8 cellular contexts compared by ENCODE assay signal in genomic region chr10:119686465-119687191, GRCh38. TPM values are rescaled to one million over a fixed set of nuclear protein-coding genes. Genes with fewer than 3 reads are reported as not detected.
DNase-seq lines count a peak whose midpoint lies in the region; ATAC-seq and TF ChIP-seq lines count a peak whose summit lies in the region.

No MANE protein-coding gene starts in this region.

- CTCF ChIA-PET in activated CD4-positive, alpha-beta T cell treated with anti-CD3 and anti-CD28 coated beads, Interleukin-2, amount 10 ng/mL, durations not matched to agents 7 days and 5 days (lab: Charles Lee): interaction anchor here (0.7 to 3.3 kb wide), 16 partner anchors 12 to 291 kb away, joined by 3 to 14 read pairs (median 4); no protein-coding TSS in a partner anchor

- peak overlapping the region; percentile 40 for H3K4me3 Mint-ChIP-seq in activated CD4-positive, alpha-beta T cell treated with anti-CD3 and anti-CD28 coated beads, Interleukin-2, amount 10 ng/mL, durations not matched to agents 7 days and 5 days

- no peaks in the 10 kb centered on the region for H3K36me3 Mint-ChIP-seq in activated CD4-positive, alpha-beta T cell treated with anti-CD3 and anti-CD28 coated beads, Interleukin-2, amount 10 ng/mL, durations not matched to agents 7 days and 5 days (ENCODE audit: low read depth)

- H3K27me3 Mint-ChIP-seq in activated CD4-positive, alpha-beta T cell treated with anti-CD3 and anti-CD28 coated beads, Interleukin-2, amount 10 ng/mL, durations not matched to agents 7 days and 5 days: peaks cover 2% of the 10 kb centered on the region

- POLR2A ChIA-PET in activated CD4-positive, alpha-beta T cell treated with anti-CD3 and anti-CD28 coated beads, Interleukin-2, amount 10 ng/mL, durations not matched to agents 7 days and 5 days (lab: Charles Lee): no interaction called here

- peak overlapping the region; percentile 54 for H3K4me3 ChIP-seq in coronary artery

- H3K27ac ChIP-seq in coronary artery: peak overlapping the region; percentile 20 to 61

- peak overlapping the region; percentile 52 for H3K27ac Mint-ChIP-seq in activated CD4-positive, alpha-beta T cell treated with anti-CD3 and anti-CD28 coated beads, Interleukin-2, amount 10 ng/mL, durations not matched to agents 7 days and 5 days

- DNase-seq in NCI-H1436 (lab: John Stamatoyannopoulos, UW) (peak; percentile 83), NCI-H1436 treated with DMSO at 0.1 percent for 48 hours (lab: John Stamatoyannopoulos, UW) (no peak), NCI-H2196 (lab: John Stamatoyannopoulos, UW; ENCODE audit: unreplicated experiment) (peak; percentile 51), coronary artery (ENCODE audit: low spot score) (peak; percentile 86), left colon (peak; percentile 62 to 69)
- peak; percentile 80 for DNase-seq in activated CD4-positive, alpha-beta T cell treated with anti-CD3 and anti-CD28 coated beads, Interleukin-2, amount 10 ng/mL, durations not matched to agents 7 days and 5 days
- DNase-seq in stimulated activated CD4-positive, alpha-beta T cell treated with anti-CD3 and anti-CD28 coated beads, Interleukin-1b, Interleukin-23, amount 100 ng/mL, for 24 hours (ENCODE audit: low read depth in 4 of 4, low spot score in 1 of 4): peak; percentile 73 to 82 (median 81)

- H3K4me1 Mint-ChIP-seq in activated CD4-positive, alpha-beta T cell treated with anti-CD3 and anti-CD28 coated beads, Interleukin-2, amount 10 ng/mL, durations not matched to agents 7 days and 5 days: peaks cover 21% of the 10 kb centered on the region

- H3K9me3 Mint-ChIP-seq in activated CD4-positive, alpha-beta T cell treated with anti-CD3 and anti-CD28 coated beads, Interleukin-2, amount 10 ng/mL, durations not matched to agents 7 days and 5 days: no peaks in the 10 kb centered on the region

- intact Hi-C loops in left colon (cut with DNase I, micrococcal nuclease): loop anchor here in 1 of 2 donors (10.0 kb wide), 1 partner anchor 178 kb away; no protein-coding TSS in a partner anchor

- peak; percentile 84 for ATAC-seq in HG02981 (IDR thresholded peaks at IDR 0.05; ENCODE audit: unreplicated experiment)
- ATAC-seq in left colon: peak; percentile 95

- TF ChIP-seq CTCF in coronary artery (IDR thresholded peaks at IDR 0.05): peak; percentile 96

RNA-seq across cellular contexts. Expression of gene BAG3, which starts 35.4 kb away (rescaled TPM):
- total RNA-seq in activated CD4-positive, alpha-beta T cell treated with anti-CD3 and anti-CD28 coated beads, Interleukin-2, amount 10 ng/mL, durations not matched to agents 7 days and 5 days: 10 to 100 TPM; 27.1 to 27.6 TPM
- total RNA-seq in left colon: 10 to 100 TPM; 26.4 to 26.9 TPM

RNA-seq across cellular contexts. Expression of gene INPP5F, which starts 39.2 kb away (rescaled TPM):
- total RNA-seq in activated CD4-positive, alpha-beta T cell treated with anti-CD3 and anti-CD28 coated beads, Interleukin-2, amount 10 ng/mL, durations not matched to agents 7 days and 5 days: 10 to 100 TPM; 11.1 to 12.3 TPM
- total RNA-seq in left colon: 10 to 100 TPM; 12.7 to 15.7 TPM
